8 cellular contexts compared by ENCODE assay signal in genomic region chr18:45275367-45276113, GRCh38.
DNase-seq lines count a peak whose midpoint lies in the region; ATAC-seq and TF ChIP-seq lines count a peak whose summit lies in the region.

No MANE protein-coding gene starts in this region.

- no peaks in the 10 kb centered on the region for H3K36me3 ChIP-seq in PC-9 (ENCODE audit: low read depth)
- H3K36me3 ChIP-seq in upper lobe of left lung = no peaks in the 10 kb centered on the region

- no peaks in the 10 kb centered on the region for H3K36me3 Mint-ChIP-seq in natural killer cell
- no peaks in the 10 kb centered on the region for H3K36me3 Mint-ChIP-seq in natural killer cell treated with Interleukin-12 subunit alpha and Interleukin-12 subunit beta and Interleukin-15 and Interleukin-18, amount 100 ng/mL, for 72 hours
- H3K36me3 Mint-ChIP-seq in activated T-helper 1 cell treated with anti-CD3 and anti-CD28 coated beads, Interleukin-12 subunit alpha, Interleukin-12 subunit beta, Interleukin-2, Interleukin-4 antibody, amounts not matched to agents 30 ng/mL and 10 ng/mL and 1 ng/mL, durations not matched to agents 14 hours and 24 hours and 36 hours (ENCODE audit: low read depth) = no peaks in the 10 kb centered on the region

- no peaks in the 10 kb centered on the region for H3F3A ChIP-seq in PC-9 (ENCODE audit: insufficient read depth, low read depth)

- no peak for TF ChIP-seq POLR2A in upper lobe of left lung (IDR thresholded peaks at IDR 0.05)

- intact Hi-C loops in natural killer cell (cut with micrococcal nuclease) (no loop called here), PC-9 (cut with micrococcal nuclease; ENCODE audit: unreplicated experiment) (loop anchor here (5.0 kb wide), 1 partner anchor 107 kb away; no protein-coding TSS in a partner anchor)
- intact Hi-C loops in activated T-helper 1 cell treated with anti-CD3 and anti-CD28 coated beads, Interleukin-12 subunit alpha, Interleukin-12 subunit beta, Interleukin-2, Interleukin-4 antibody, amounts not matched to agents 30 ng/mL and 10 ng/mL and 1 ng/mL, durations not matched to agents 14 hours and 24 hours and 36 hours (cut with micrococcal nuclease) = loop anchor here (1.0 to 10.0 kb wide), 2 partner anchors 109 to 799 kb away; partner anchors contain the start of gene PSTPIP2

- H3K4me3 ChIP-seq in PC-9 (no peak overlapping the region), fibroblast of pulmonary artery (replicated peaks; ENCODE audit: low read depth, low read length) (no peak overlapping the region), upper lobe of left lung (no peak overlapping the region)

- TF ChIP-seq CTCF in natural killer cell (IDR thresholded peaks at IDR 0.05) (peak; percentile 87), PC-9 (conservative IDR thresholded peaks at IDR 0.05) (peak; percentile 97), fibroblast of pulmonary artery (IDR thresholded peaks at IDR 0.05; ENCODE audit: low read length, missing control alignments) (peak; percentile 88), upper lobe of left lung (IDR thresholded peaks at IDR 0.05) (peak in 5 of 6 experiments; percentile 54 to 81 (median 57))

- BruUV-seq in PC-9 (replicated peaks; lab: Mats Ljungman, UMichigan) = no TSS peak

- H3K27me3 Mint-ChIP-seq in natural killer cell (ENCODE audit: low read depth in 2 of 2) = peaks cover 6 to 7% of the 10 kb centered on the region in 2 donors
- peaks cover 0 to 8% of the 10 kb centered on the region in 2 donors for H3K27me3 Mint-ChIP-seq in natural killer cell treated with Interleukin-12 subunit alpha and Interleukin-12 subunit beta and Interleukin-15 and Interleukin-18, amount 100 ng/mL, for 72 hours
- no peaks in the 10 kb centered on the region for H3K27me3 Mint-ChIP-seq in activated T-helper 1 cell treated with anti-CD3 and anti-CD28 coated beads, Interleukin-12 subunit alpha, Interleukin-12 subunit beta, Interleukin-2, Interleukin-4 antibody, amounts not matched to agents 30 ng/mL and 10 ng/mL and 1 ng/mL, durations not matched to agents 14 hours and 24 hours and 36 hours (ENCODE audit: insufficient read depth)

- H3K4me1 Mint-ChIP-seq in natural killer cell = no peaks in the 10 kb centered on the region
- H3K4me1 Mint-ChIP-seq in natural killer cell treated with Interleukin-12 subunit alpha and Interleukin-12 subunit beta and Interleukin-15 and Interleukin-18, amount 100 ng/mL, for 72 hours (ENCODE audit: low read depth in 2 of 2) = no peaks in the 10 kb centered on the region
- H3K4me1 Mint-ChIP-seq in activated T-helper 1 cell treated with anti-CD3 and anti-CD28 coated beads, Interleukin-12 subunit alpha, Interleukin-12 subunit beta, Interleukin-2, Interleukin-4 antibody, amounts not matched to agents 30 ng/mL and 10 ng/mL and 1 ng/mL, durations not matched to agents 14 hours and 24 hours and 36 hours (ENCODE audit: low read depth) = no peaks in the 10 kb centered on the region

- CTCF ChIA-PET in PC-9 (lab: Charles Lee) = no interaction called here

- H3K9me3 ChIP-seq in PC-9 (ENCODE audit: insufficient read depth, low read depth) (no peaks in the 10 kb centered on the region; the same call in 1 of the 2 replicates), upper lobe of left lung (peaks cover 0 to 4% (median 0%) of the 10 kb centered on the region in 4 donors)

- DNase-seq in natural killer cell (no peak), PC-9 (no peak), fibroblast of pulmonary artery (ENCODE audit: low read depth) (peak; percentile 45), upper lobe of left lung (no peak)
- DNase-seq in natural killer cell treated with Interleukin-12 subunit alpha and Interleukin-12 subunit beta and Interleukin-15 and Interleukin-18, amount 100 ng/mL, for 72 hours (ENCODE audit: low spot score) = no peak
- no peak for DNase-seq in activated T-helper 1 cell treated with anti-CD3 and anti-CD28 coated beads, Interleukin-12 subunit alpha, Interleukin-12 subunit beta, Interleukin-2, Interleukin-4 antibody, amounts not matched to agents 30 ng/mL and 10 ng/mL and 1 ng/mL, durations not matched to agents 14 hours and 24 hours and 36 hours (ENCODE audit: low spot score)

- no peaks in the 10 kb centered on the region for H3K79me2 ChIP-seq in PC-9 (ENCODE audit: low read depth)

- H3K4me3 Mint-ChIP-seq in natural killer cell = no peak overlapping the region
- H3K4me3 Mint-ChIP-seq in natural killer cell treated with Interleukin-12 subunit alpha and Interleukin-12 subunit beta and Interleukin-15 and Interleukin-18, amount 100 ng/mL, for 72 hours = no peak overlapping the region
- no peak overlapping the region for H3K4me3 Mint-ChIP-seq in activated T-helper 1 cell treated with anti-CD3 and anti-CD28 coated beads, Interleukin-12 subunit alpha, Interleukin-12 subunit beta, Interleukin-2, Interleukin-4 antibody, amounts not matched to agents 30 ng/mL and 10 ng/mL and 1 ng/mL, durations not matched to agents 14 hours and 24 hours and 36 hours

- no peak for ATAC-seq in natural killer cell
- no peak for ATAC-seq in natural killer cell treated with Interleukin-12 subunit alpha and Interleukin-12 subunit beta and Interleukin-15 and Interleukin-18, amount 100 ng/mL, for 72 hours
- no peak for ATAC-seq in upper lobe of left lung (ENCODE audit: low FRiP score in 2 of 2)
- ATAC-seq in HG03571 (IDR thresholded peaks at IDR 0.05; ENCODE audit: unreplicated experiment) = no peak
- no peak for ATAC-seq in GM18870 (IDR thresholded peaks at IDR 0.05; ENCODE audit: unreplicated experiment)

- no peaks in the 10 kb centered on the region for H3K9me3 Mint-ChIP-seq in natural killer cell
- H3K9me3 Mint-ChIP-seq in natural killer cell treated with Interleukin-12 subunit alpha and Interleukin-12 subunit beta and Interleukin-15 and Interleukin-18, amount 100 ng/mL, for 72 hours = no peaks in the 10 kb centered on the region
- H3K9me3 Mint-ChIP-seq in activated T-helper 1 cell treated with anti-CD3 and anti-CD28 coated beads, Interleukin-12 subunit alpha, Interleukin-12 subunit beta, Interleukin-2, Interleukin-4 antibody, amounts not matched to agents 30 ng/mL and 10 ng/mL and 1 ng/mL, durations not matched to agents 14 hours and 24 hours and 36 hours = no peaks in the 10 kb centered on the region

- no peak for TF ChIP-seq EP300 in upper lobe of left lung (IDR thresholded peaks at IDR 0.05)

- H3K9me2 ChIP-seq in PC-9 (ENCODE audit: insufficient read depth) = no peaks in the 10 kb centered on the region

- 75 to 77% methylated on average over 5 of the region's 5 CpGs for WGBS in upper lobe of left lung, 2 donors

- no peaks in the 10 kb centered on the region for H4K20me1 ChIP-seq in PC-9 (ENCODE audit: insufficient read depth)

- H3K27ac ChIP-seq in PC-9 (no peak overlapping the region), upper lobe of left lung (no peak overlapping the region)

- H3K27me3 ChIP-seq in PC-9 (ENCODE audit: insufficient read depth, low read depth) (no peaks in the 10 kb centered on the region), upper lobe of left lung (no peaks in the 10 kb centered on the region)

- no peaks in the 10 kb centered on the region for H3K4me1 ChIP-seq in PC-9 (replicated peaks; ENCODE audit: insufficient read depth)
- no peaks in the 10 kb centered on the region for H3K4me1 ChIP-seq in upper lobe of left lung

- no peak overlapping the region for H3K27ac Mint-ChIP-seq in natural killer cell
- no peak overlapping the region for H3K27ac Mint-ChIP-seq in natural killer cell treated with Interleukin-12 subunit alpha and Interleukin-12 subunit beta and Interleukin-15 and Interleukin-18, amount 100 ng/mL, for 72 hours
- no peak overlapping the region for H3K27ac Mint-ChIP-seq in activated T-helper 1 cell treated with anti-CD3 and anti-CD28 coated beads, Interleukin-12 subunit alpha, Interleukin-12 subunit beta, Interleukin-2, Interleukin-4 antibody, amounts not matched to agents 30 ng/mL and 10 ng/mL and 1 ng/mL, durations not matched to agents 14 hours and 24 hours and 36 hours

- POLR2A ChIA-PET in PC-9 (lab: Charles Lee; ENCODE audit: unreplicated experiment) = no interaction called here

- H2AFZ ChIP-seq in PC-9 = no peak overlapping the region

- H3K4me2 ChIP-seq in PC-9 = no peak overlapping the region
